ENCODE assay signal across 11 cellular contexts in the genomic region with DNA sequence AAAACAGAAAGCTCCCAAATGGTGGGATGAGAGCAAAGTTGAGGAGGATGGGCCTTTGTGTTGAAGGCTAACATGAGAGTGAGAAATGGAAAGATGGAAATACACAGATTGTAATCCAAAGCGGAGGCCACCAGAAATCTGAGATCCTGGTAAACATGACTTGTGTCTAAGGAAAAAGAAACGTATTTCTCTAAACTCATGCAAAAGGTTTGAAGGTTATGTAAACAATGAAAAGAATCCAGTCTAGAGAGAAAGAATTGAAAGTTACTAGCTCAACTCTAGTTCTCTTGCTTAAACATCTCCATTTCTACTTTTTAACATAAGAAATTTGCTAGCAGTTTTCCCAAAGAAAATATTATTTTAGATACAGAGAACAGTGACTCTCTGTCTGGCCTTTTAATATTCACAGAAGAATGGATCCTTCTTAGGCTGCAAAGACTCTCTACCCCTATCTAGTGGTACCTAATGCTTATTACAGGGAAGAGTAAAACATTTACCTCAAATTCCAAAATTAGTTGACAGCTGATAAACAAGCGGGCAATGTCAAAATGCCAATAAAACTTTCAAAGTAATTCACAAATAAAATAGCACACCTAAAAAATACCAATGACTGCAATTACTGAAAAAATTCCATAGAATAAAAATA.
DNase-seq lines count a peak whose midpoint lies in the region; ATAC-seq, FAIRE-seq and TF ChIP-seq lines count a peak whose summit lies in the region.
"Had no signal": no experiment of that assay in that cellular context is flagged by ENCODE, and none has a peak within 500 bp of the region (broad histone marks: within the 10 kb centered on the region; RNA-seq: fewer than 3 reads in every experiment).

No MANE protein-coding gene starts in this region.

- no peak for ATAC-seq in GM18907 (IDR thresholded peaks at IDR 0.05; ENCODE audit: unreplicated experiment)
- ATAC-seq in GM21619 (IDR thresholded peaks at IDR 0.05; ENCODE audit: unreplicated experiment) = no peak

- H3K4me1 Mint-ChIP-seq in CD14-positive monocyte = no peaks in the 10 kb centered on the region
- H3K4me1 Mint-ChIP-seq: activated naive CD4-positive, alpha-beta T cell treated with anti-CD3 and anti-CD28 coated beads, Interleukin-2, amount 10 ng/mL, durations not matched to agents 7 days and 5 days had no signal

- H3K27ac ChIP-seq in left ventricle myocardium inferior (replicated peaks) (no peak overlapping the region), right atrium auricular region (no peak overlapping the region)

- H3K36me3 ChIP-seq in left ventricle myocardium inferior (no peaks in the 10 kb centered on the region), right atrium auricular region (no peaks in the 10 kb centered on the region)

- no peak overlapping the region for H3K4me3 ChIP-seq in left ventricle myocardium inferior
- no peak overlapping the region for H3K4me3 ChIP-seq in right atrium auricular region
- no peak overlapping the region for H3K4me3 ChIP-seq in fibroblast of pulmonary artery (replicated peaks; ENCODE audit: low read depth, low read length)

- no peak for TF ChIP-seq POLR2A in H54 (IDR thresholded peaks at IDR 0.05; ENCODE audit: low read depth, low read length)

- peaks cover 0 to 3% (median 0%) of the 10 kb centered on the region in 7 donors for H3K9me3 Mint-ChIP-seq in CD14-positive monocyte
- H3K9me3 Mint-ChIP-seq: activated naive CD4-positive, alpha-beta T cell treated with anti-CD3 and anti-CD28 coated beads, Interleukin-2, amount 10 ng/mL, durations not matched to agents 7 days and 5 days; stimulated activated naive CD8-positive, alpha-beta T cell treated with anti-CD3 and anti-CD28 coated beads, Interleukin-15, Interleukin-2, amounts not matched to agents 100 ng/mL and 50 ng/mL, for 24 hours had no signal

- no peak for DNase-seq in left ventricle myocardium inferior
- DNase-seq in right atrium auricular region (ENCODE audit: low spot score) = no peak
- peak; percentile 36 for DNase-seq in OCI-M1 (lab: John Stamatoyannopoulos, UW)
- peak; percentile 24 for DNase-seq in fibroblast of pulmonary artery (ENCODE audit: low read depth)
- DNase-seq in H54 (ENCODE audit: insufficient read length, low spot score) = no peak
- DNase-seq in CD14-positive monocyte (ENCODE audit: low spot score) = no peak
- DNase-seq: activated naive CD4-positive, alpha-beta T cell treated with anti-CD3 and anti-CD28 coated beads, Interleukin-2, amount 10 ng/mL, durations not matched to agents 7 days and 5 days; C1 segment of cervical spinal cord had no signal

- no peaks in the 10 kb centered on the region for H3K36me3 Mint-ChIP-seq in CD14-positive monocyte
- H3K36me3 Mint-ChIP-seq: activated naive CD4-positive, alpha-beta T cell treated with anti-CD3 and anti-CD28 coated beads, Interleukin-2, amount 10 ng/mL, durations not matched to agents 7 days and 5 days had no signal

- no peak overlapping the region for H3K4me3 Mint-ChIP-seq in CD14-positive monocyte
- H3K4me3 Mint-ChIP-seq: activated naive CD4-positive, alpha-beta T cell treated with anti-CD3 and anti-CD28 coated beads, Interleukin-2, amount 10 ng/mL, durations not matched to agents 7 days and 5 days; stimulated activated naive CD8-positive, alpha-beta T cell treated with anti-CD3 and anti-CD28 coated beads, Interleukin-15, Interleukin-2, amounts not matched to agents 100 ng/mL and 50 ng/mL, for 24 hours had no signal

- H3K4me1 ChIP-seq in left ventricle myocardium inferior (no peaks in the 10 kb centered on the region), right atrium auricular region (no peaks in the 10 kb centered on the region)

- TF ChIP-seq CTCF in left ventricle myocardium inferior (IDR thresholded peaks at IDR 0.05; ENCODE audit: borderline replicate concordance) (peak; percentile 25), right atrium auricular region (IDR thresholded peaks at IDR 0.05) (peak in 1 of 2 donors; percentile 17), fibroblast of pulmonary artery (IDR thresholded peaks at IDR 0.05; ENCODE audit: low read length, missing control alignments) (peak; percentile 59), CD14-positive monocyte (IDR thresholded peaks at IDR 0.05) (no peak)

- no peaks in the 10 kb centered on the region for H3K27me3 ChIP-seq in left ventricle myocardium inferior (ENCODE audit: low read depth)
- H3K27me3 ChIP-seq in right atrium auricular region = no peaks in the 10 kb centered on the region

- H3K9me3 ChIP-seq in left ventricle myocardium inferior (replicated peaks) (peaks cover 9% of the 10 kb centered on the region), right atrium auricular region (peaks cover 0 to 2% of the 10 kb centered on the region in 2 donors)

- no peaks in the 10 kb centered on the region for H3K27me3 Mint-ChIP-seq in CD14-positive monocyte (ENCODE audit: low read depth in 3 of 3)
- H3K27me3 Mint-ChIP-seq: activated naive CD4-positive, alpha-beta T cell treated with anti-CD3 and anti-CD28 coated beads, Interleukin-2, amount 10 ng/mL, durations not matched to agents 7 days and 5 days; stimulated activated naive CD8-positive, alpha-beta T cell treated with anti-CD3 and anti-CD28 coated beads, Interleukin-15, Interleukin-2, amounts not matched to agents 100 ng/mL and 50 ng/mL, for 24 hours had no signal

- intact Hi-C loops in left ventricle myocardium inferior (cut with micrococcal nuclease) = no loop called here
- intact Hi-C loops in CD14-positive monocyte (cut with micrococcal nuclease) = no loop called here

- no peak overlapping the region for H3K27ac Mint-ChIP-seq in CD14-positive monocyte
- H3K27ac Mint-ChIP-seq: activated naive CD4-positive, alpha-beta T cell treated with anti-CD3 and anti-CD28 coated beads, Interleukin-2, amount 10 ng/mL, durations not matched to agents 7 days and 5 days; stimulated activated naive CD8-positive, alpha-beta T cell treated with anti-CD3 and anti-CD28 coated beads, Interleukin-15, Interleukin-2, amounts not matched to agents 100 ng/mL and 50 ng/mL, for 24 hours had no signal

- no peak for FAIRE-seq in H54 (lab: Jason Lieb, UNC)

Comparison
In these comparisons a context has a peak if more than half of its experiments do, and no peak if none do; other contexts are left out.
1. DNase-seq: peak in OCI-M1 (single experiment) and fibroblast of pulmonary artery (single experiment); none in left ventricle myocardium inferior (single experiment), right atrium auricular region (single experiment), H54 (single experiment) and CD14-positive monocyte (single experiment).